Comparison of ENCODE assay signal across 25 cellular contexts in the genomic region with DNA sequence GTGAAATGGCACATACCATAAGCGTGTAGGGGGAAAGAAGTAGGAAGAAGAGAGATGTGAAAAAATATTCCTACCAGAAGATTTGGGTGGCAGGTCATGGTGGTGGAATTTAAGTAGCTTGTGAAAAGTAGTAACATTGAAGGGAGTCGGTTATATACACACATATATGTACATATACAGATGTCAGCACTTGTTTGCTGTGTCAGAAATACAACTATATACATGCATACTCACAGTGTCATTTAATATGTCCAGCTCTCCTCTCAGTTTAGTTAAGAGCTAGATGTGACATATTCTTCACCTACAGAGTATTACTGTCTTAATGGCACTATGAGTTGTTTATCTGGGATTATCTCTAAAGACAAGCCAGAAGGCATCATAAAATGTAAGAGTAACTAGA.
"Had no signal": no experiment of that assay in that cellular context is flagged by ENCODE, and none has a peak within 500 bp of the region (broad histone marks: within the 10 kb centered on the region; RNA-seq: fewer than 3 reads in every experiment).

No MANE protein-coding gene starts in this region.

- H3K4me3 ChIP-seq: neural progenitor cell, ovary, psoas muscle, right lobe of liver, suprapubic skin, thoracic aorta, thyroid gland, tibial nerve, upper lobe of left lung, vagina had no signal

- ATAC-seq: naive thymus-derived CD4-positive, alpha-beta T cell; natural killer cell; psoas muscle; right cardiac atrium; right lobe of liver; stimulated activated effector memory CD8-positive, alpha-beta T cell treated with anti-CD3 and anti-CD28 coated beads, Interleukin-12 subunit alpha, Interleukin-12 subunit beta, amount 100 ng/mL, for 72 hours; stimulated activated naive B cell treated with anti-CD40 and anti-IgM and Interleukin-4, amounts not matched to agents 10 μg/mL and 1 μg/mL and 100 μg/mL, for 72 hours had no signal

- H3K4me1 ChIP-seq: neural progenitor cell, parathyroid adenoma, psoas muscle, right lobe of liver, sigmoid colon, suprapubic skin, thyroid gland, tibial nerve, upper lobe of left lung, vagina had no signal

- H3K36me3 ChIP-seq: neural progenitor cell, ovary, right lobe of liver, sigmoid colon, suprapubic skin, thoracic aorta, thyroid gland, tibial nerve, upper lobe of left lung, vagina had no signal

- H3K27ac ChIP-seq: neural progenitor cell, ovary, parathyroid adenoma, psoas muscle, right lobe of liver, sigmoid colon, suprapubic skin, thoracic aorta, thyroid gland, tibial nerve, upper lobe of left lung, vagina had no signal

- H3K9me3 ChIP-seq: ovary, psoas muscle, right lobe of liver, sigmoid colon, suprapubic skin, thoracic aorta, thyroid gland, tibial nerve, upper lobe of left lung, vagina had no signal

- H3K4me2 ChIP-seq: neural progenitor cell had no signal

- H2AFZ ChIP-seq: neural progenitor cell, parathyroid adenoma had no signal

- H3K27me3 ChIP-seq: neural progenitor cell, ovary, right lobe of liver, sigmoid colon, suprapubic skin, thyroid gland, tibial nerve, upper lobe of left lung, vagina had no signal

- DNase-seq: naive thymus-derived CD4-positive, alpha-beta T cell; natural killer cell; occipital lobe; ovary; psoas muscle; right cardiac atrium; right lobe of liver; sigmoid colon; small intestine; stimulated activated CD4-positive, alpha-beta T cell treated with anti-CD3 and anti-CD28 coated beads, Interleukin-15, amount 100 ng/mL, for 24 hours; stimulated activated CD4-positive, alpha-beta T cell treated with anti-CD3 and anti-CD28 coated beads, Interleukin-2, amount 100 ng/mL, for 24 hours; stimulated activated CD4-positive, alpha-beta T cell treated with anti-CD3 and anti-CD28 coated beads, Interleukin-2, amount 100 ng/mL, for 48 hours; stimulated activated CD4-positive, alpha-beta T cell treated with anti-CD3 and anti-CD28 coated beads, Interleukin-4, amount 100 ng/mL, for 24 hours; stimulated activated naive B cell treated with anti-CD40 and anti-IgM and Interleukin-4, amounts not matched to agents 10 μg/mL and 1 μg/mL and 100 μg/mL, for 72 hours; stimulated activated naive CD4-positive, alpha-beta T cell treated with Interleukin-2 at 50 U/mL for 16 hours; thyroid gland; trophoblast cell; upper lobe of left lung had no signal

- H3K9ac ChIP-seq: neural progenitor cell, parathyroid adenoma had no signal
